Comparison of ENCODE assay signal across 2 cellular contexts in genomic region chr7:158760445-158760764, GRCh38.
TF ChIP-seq lines count a peak whose summit lies in the region.

No MANE protein-coding gene starts in this region.

TF ChIP-seq in HepG2, 621 proteins besides CTCF, POLR2A, EP300 and RAD21:
- TF ChIP-seq, protein P1, sequence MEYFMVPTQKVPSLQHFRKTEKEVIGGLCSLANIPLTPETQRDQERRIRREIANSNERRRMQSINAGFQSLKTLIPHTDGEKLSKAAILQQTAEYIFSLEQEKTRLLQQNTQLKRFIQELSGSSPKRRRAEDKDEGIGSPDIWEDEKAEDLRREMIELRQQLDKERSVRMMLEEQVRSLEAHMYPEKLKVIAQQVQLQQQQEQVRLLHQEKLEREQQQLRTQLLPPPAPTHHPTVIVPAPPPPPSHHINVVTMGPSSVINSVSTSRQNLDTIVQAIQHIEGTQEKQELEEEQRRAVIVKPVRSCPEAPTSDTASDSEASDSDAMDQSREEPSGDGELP (IDR thresholded peaks at IDR 0.05; ENCODE audit: borderline replicate concordance, low read depth): no peak
- TF ChIP-seq ZNF121 (CRISPR knock-in tag; IDR thresholded peaks at IDR 0.05): peak; percentile 42; the same call in 1 of the 2 replicates
- TF ChIP-seq PCBP2 (optimal IDR thresholded peaks at IDR 0.05; ENCODE audit: low read depth, low read length, poor library complexity, severe bottlenecking): no peak
- no peak for TF ChIP-seq ZNF510 (CRISPR knock-in tag; IDR thresholded peaks at IDR 0.05; ENCODE audit: low read depth)

TF ChIP-seq in H1, 55 proteins besides CTCF, POLR2A, EP300 and RAD21:
- TF ChIP-seq SP1 (IDR thresholded peaks at IDR 0.05; ENCODE audit: low read depth, low read length): no peak
- peak; percentile 49; the same call in 1 of the 2 replicates for TF ChIP-seq KDM1A (IDR thresholded peaks at IDR 0.05; ENCODE audit: borderline replicate concordance, low read length)
